15 cellular contexts compared by ENCODE assay signal in the genomic region with DNA sequence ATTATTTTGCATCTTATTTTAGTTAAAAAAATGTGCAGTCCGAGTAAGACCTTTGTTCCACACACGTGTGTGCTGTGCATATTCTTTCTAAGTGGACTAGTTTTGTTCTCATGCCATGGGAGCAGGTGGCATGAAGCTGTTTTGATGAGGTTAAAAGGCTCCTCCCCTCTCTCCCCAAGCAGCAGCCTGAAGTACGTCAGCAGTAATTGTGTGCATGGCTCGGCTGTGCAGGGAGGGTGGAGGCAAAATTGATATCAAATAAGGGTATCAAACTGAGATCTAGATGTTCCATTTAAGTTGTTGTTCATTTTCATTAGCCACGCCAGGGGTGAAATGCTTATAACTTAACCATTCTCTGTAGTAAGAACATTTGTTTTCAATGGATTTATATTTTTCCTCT. TPM values are rescaled to one million over a fixed set of nuclear protein-coding genes. Genes with fewer than 3 reads are reported as not detected.
DNase-seq lines count a peak whose midpoint lies in the region; ATAC-seq and TF ChIP-seq lines count a peak whose summit lies in the region.
"Had no signal": no experiment of that assay in that cellular context is flagged by ENCODE, and none has a peak within 500 bp of the region (broad histone marks: within the 10 kb centered on the region; RNA-seq: fewer than 3 reads in every experiment).

A gene (plus strand): TSS at position 202 of the 400 bp plus-strand sequence. CDS start 9,171 bp downstream, outside the sequence.

- no peaks in the 10 kb centered on the region for H3K4me1 ChIP-seq in left ventricle myocardium inferior
- H3K4me1 ChIP-seq: heart left ventricle had no signal

- H3K27me3 ChIP-seq in left ventricle myocardium inferior (ENCODE audit: low read depth): no peaks in the 10 kb centered on the region
- H3K27me3 ChIP-seq: heart left ventricle had no signal

- H3K36me3 ChIP-seq in left ventricle myocardium inferior: no peaks in the 10 kb centered on the region
- H3K36me3 ChIP-seq: heart left ventricle had no signal

- TF ChIP-seq CTCF in left ventricle myocardium inferior (IDR thresholded peaks at IDR 0.05; ENCODE audit: borderline replicate concordance): no peak

- ATAC-seq in HG03025 (IDR thresholded peaks at IDR 0.05; ENCODE audit: low FRiP score, unreplicated experiment): no peak
- ATAC-seq: effector memory CD8-positive, alpha-beta T cell; heart left ventricle had no signal

- H3K9me3 ChIP-seq in left ventricle myocardium inferior (replicated peaks): no peaks in the 10 kb centered on the region
- H3K9me3 ChIP-seq: heart left ventricle had no signal

- no peak within 1 kb of the TSS for H3K27ac ChIP-seq in left ventricle myocardium inferior (replicated peaks)
- H3K27ac ChIP-seq: heart left ventricle had no signal

- DNase-seq in DMS79 (lab: John Stamatoyannopoulos, UW): peak; percentile 64
- DNase-seq in NCI-H2081 (lab: John Stamatoyannopoulos, UW): peak; percentile 89 to 96
- DNase-seq in SHP77 treated with DMSO at 0.1 percent for 48 hours (lab: John Stamatoyannopoulos, UW): peak; percentile 94
- peak; percentile 26 for DNase-seq in left kidney (ENCODE audit: low read depth, low spot score)
- DNase-seq in stimulated activated CD4-positive, alpha-beta T cell treated with anti-CD3 and anti-CD28 coated beads, Interleukin-1b, Interleukin-23, amount 100 ng/mL, for 48 hours: no peak
- DNase-seq in left ventricle myocardium inferior: no peak
- DNase-seq in glomerular visceral epithelial cell (ENCODE audit: extremely low spot score): no peak
- DNase-seq: activated T-cell treated with anti-CD3 and anti-CD28 coated beads for 4 hours; AML-193; effector memory CD8-positive, alpha-beta T cell; heart left ventricle; MV-4-11 had no signal

- intact Hi-C loops in left ventricle myocardium inferior (cut with micrococcal nuclease): no loop called here

- H3K4me3 ChIP-seq in left ventricle myocardium inferior: no peak within 1 kb of the TSS
- H3K4me3 ChIP-seq: heart left ventricle had no signal

RNA-seq across cellular contexts. Expression of the gene that starts here (rescaled TPM):
- total RNA-seq in left ventricle myocardium inferior: not detected
- total RNA-seq: heart left ventricle, lung microvascular endothelial cell, omental fat pad had no signal

Comparison
In these comparisons a context has a peak if more than half of its experiments do, and no peak if none do; other contexts are left out.
1. DNase-seq: peak in DMS79 (single experiment), NCI-H2081 (2 of 2), SHP77 treated with DMSO at 0.1 percent for 48 hours (single experiment) and left kidney (single experiment); none in stimulated activated CD4-positive, alpha-beta T cell treated with anti-CD3 and anti-CD28 coated beads, Interleukin-1b, Interleukin-23, amount 100 ng/mL, for 48 hours (single experiment), left ventricle myocardium inferior (single experiment) and glomerular visceral epithelial cell (single experiment).